Comparison of ENCODE assay signal across 24 cellular contexts in genomic region chr3:46667061-46667621, GRCh38. TPM values are rescaled to one million over a fixed set of nuclear protein-coding genes. Genes with fewer than 3 reads are reported as not detected.
A peak's percentile ranks its signal among the peaks of the same experiment; 100 is the strongest.
DNase-seq lines count a peak whose midpoint lies in the region; ATAC-seq, FAIRE-seq and TF ChIP-seq lines count a peak whose summit lies in the region.
"Had no signal": no experiment of that assay in that cellular context is flagged by ENCODE, and none has a peak within 500 bp of the region (broad histone marks: within the 10 kb centered on the region; RNA-seq: fewer than 3 reads in every experiment).

No MANE protein-coding gene starts in this region.

- 79 to 81% methylated on average over 8 of the region's 8 CpGs for WGBS in heart right ventricle, 2 donors

- no peaks in the 10 kb centered on the region for H3K36me3 Mint-ChIP-seq in activated T-cell treated with anti-CD3 and anti-CD28 coated beads, Interleukin-2, amount 50 U/mL, for 4 hours (ENCODE audit: insufficient read depth)
- no peaks in the 10 kb centered on the region for H3K36me3 Mint-ChIP-seq in stimulated activated naive B cell treated with anti-CD40 and anti-IgM and Interleukin-4, amounts not matched to agents 10 μg/mL and 1 μg/mL and 100 μg/mL, for 72 hours

- POLR2A ChIA-PET in RWPE1 (lab: Yijun Ruan, JAX; ENCODE audit: low non-redundant PET): no interaction called here

- H3K9me3 Mint-ChIP-seq in activated T-cell treated with anti-CD3 and anti-CD28 coated beads, Interleukin-2, amount 50 U/mL, for 4 hours: no peaks in the 10 kb centered on the region
- no peaks in the 10 kb centered on the region for H3K9me3 Mint-ChIP-seq in stimulated activated naive B cell treated with anti-CD40 and anti-IgM and Interleukin-4, amounts not matched to agents 10 μg/mL and 1 μg/mL and 100 μg/mL, for 72 hours
- H3K9me3 Mint-ChIP-seq: activated CD4-positive, alpha-beta T cell treated with anti-CD3 and anti-CD28 coated beads, Interleukin-2, amount 10 ng/mL, durations not matched to agents 7 days and 5 days had no signal

- H3K9me3 ChIP-seq in heart right ventricle (no peaks in the 10 kb centered on the region), vagina (no peaks in the 10 kb centered on the region)
- H3K9me3 ChIP-seq: mucosa of descending colon had no signal

- DNase-seq in GM12892 (ENCODE audit: insufficient read length): peak; percentile 9
- no peak for DNase-seq in RWPE1 (ENCODE audit: low spot score)
- DNase-seq in heart right ventricle: peak in 1 of 2 donors; percentile 5
- peak; percentile 67 for DNase-seq in posterior vena cava (ENCODE audit: low spot score)
- DNase-seq in vagina (ENCODE audit: extremely low spot score in 2 of 2): no peak
- DNase-seq in globus pallidus (ENCODE audit: low spot score): no peak
- no peak for DNase-seq in activated T-cell treated with anti-CD3 and anti-CD28 coated beads, Interleukin-2, amount 50 U/mL, for 4 hours
- no peak for DNase-seq in stimulated activated naive B cell treated with anti-CD40 and anti-IgM and Interleukin-4, amounts not matched to agents 10 μg/mL and 1 μg/mL and 100 μg/mL, for 72 hours
- DNase-seq: activated CD4-positive, alpha-beta T cell treated with anti-CD3 and anti-CD28 coated beads, Interleukin-2, amount 10 ng/mL, durations not matched to agents 7 days and 5 days; AML-193; amygdala; DMS 273 treated with DMSO at 0.1 percent for 48 hours; NCI-H1105; NK-92 treated with Interleukin-12 subunit alpha and Interleukin-12 subunit beta, amount 100 ng/mL, for 24 hours; SHP77; stimulated activated CD4-positive, alpha-beta T cell treated with anti-CD3 and anti-CD28 coated beads, Interleukin-15, amount 100 ng/mL, for 24 hours had no signal

- no peak overlapping the region for H3K4me3 Mint-ChIP-seq in activated T-cell treated with anti-CD3 and anti-CD28 coated beads, Interleukin-2, amount 50 U/mL, for 4 hours
- H3K4me3 Mint-ChIP-seq in stimulated activated naive B cell treated with anti-CD40 and anti-IgM and Interleukin-4, amounts not matched to agents 10 μg/mL and 1 μg/mL and 100 μg/mL, for 72 hours: no peak overlapping the region
- H3K4me3 Mint-ChIP-seq: activated CD4-positive, alpha-beta T cell treated with anti-CD3 and anti-CD28 coated beads, Interleukin-2, amount 10 ng/mL, durations not matched to agents 7 days and 5 days had no signal

- FAIRE-seq in GM12892 (lab: Jason Lieb, UNC): no peak
- FAIRE-seq: colon, keratinocyte had no signal

- TF ChIP-seq CTCF in RWPE1 (conservative IDR thresholded peaks at IDR 0.05; ENCODE audit: low read depth) (no peak), heart right ventricle (IDR thresholded peaks at IDR 0.05) (no peak), vagina (IDR thresholded peaks at IDR 0.05) (no peak)

- peaks cover 6% of the 10 kb centered on the region for H3K27me3 Mint-ChIP-seq in activated T-cell treated with anti-CD3 and anti-CD28 coated beads, Interleukin-2, amount 50 U/mL, for 4 hours (ENCODE audit: low read depth)
- H3K27me3 Mint-ChIP-seq in stimulated activated naive B cell treated with anti-CD40 and anti-IgM and Interleukin-4, amounts not matched to agents 10 μg/mL and 1 μg/mL and 100 μg/mL, for 72 hours: peaks cover 5 to 6% of the 10 kb centered on the region in 2 donors

- peak overlapping the region; percentile 72 for H3K27ac ChIP-seq in RWPE1
- H3K27ac ChIP-seq in heart right ventricle: peak overlapping the region in 9 of 10 donors; percentile 51 to 90 (median 79)
- no peak overlapping the region for H3K27ac ChIP-seq in vagina
- H3K27ac ChIP-seq: HL-60, KMS-11, parathyroid adenoma had no signal

- ATAC-seq in heart right ventricle: peak in 2 of 8 donors; percentile 0 to 4
- ATAC-seq in activated T-cell treated with anti-CD3 and anti-CD28 coated beads, Interleukin-2, amount 50 U/mL, for 4 hours: no peak
- ATAC-seq in stimulated activated naive B cell treated with anti-CD40 and anti-IgM and Interleukin-4, amounts not matched to agents 10 μg/mL and 1 μg/mL and 100 μg/mL, for 72 hours (replicated peaks): no peak
- ATAC-seq: mucosa of descending colon had no signal

- no peaks in the 10 kb centered on the region for H3K27me3 ChIP-seq in heart right ventricle
- no peaks in the 10 kb centered on the region for H3K27me3 ChIP-seq in vagina

- H3K4me3 ChIP-seq in heart right ventricle (no peak overlapping the region), vagina (no peak overlapping the region)
- H3K4me3 ChIP-seq: mucosa of descending colon had no signal

- H3K4me1 ChIP-seq in heart right ventricle (peaks cover 10 to 66% (median 42%) of the 10 kb centered on the region in 9 donors), vagina (peaks cover 14% of the 10 kb centered on the region)

- H3K4me1 Mint-ChIP-seq in activated T-cell treated with anti-CD3 and anti-CD28 coated beads, Interleukin-2, amount 50 U/mL, for 4 hours (ENCODE audit: low read depth): no peaks in the 10 kb centered on the region
- H3K4me1 Mint-ChIP-seq in stimulated activated naive B cell treated with anti-CD40 and anti-IgM and Interleukin-4, amounts not matched to agents 10 μg/mL and 1 μg/mL and 100 μg/mL, for 72 hours: no peaks in the 10 kb centered on the region
- H3K4me1 Mint-ChIP-seq: activated CD4-positive, alpha-beta T cell treated with anti-CD3 and anti-CD28 coated beads, Interleukin-2, amount 10 ng/mL, durations not matched to agents 7 days and 5 days had no signal

- H3K27ac Mint-ChIP-seq in stimulated activated naive B cell treated with anti-CD40 and anti-IgM and Interleukin-4, amounts not matched to agents 10 μg/mL and 1 μg/mL and 100 μg/mL, for 72 hours: no peak overlapping the region
- H3K27ac Mint-ChIP-seq: activated CD4-positive, alpha-beta T cell treated with anti-CD3 and anti-CD28 coated beads, Interleukin-2, amount 10 ng/mL, durations not matched to agents 7 days and 5 days had no signal

- CTCF ChIA-PET in RWPE1 (lab: Yijun Ruan, JAX): no interaction called here

- peaks cover 0 to 23% (median under 1%) of the 10 kb centered on the region in 9 donors for H3K36me3 ChIP-seq in heart right ventricle
- H3K36me3 ChIP-seq in vagina: no peaks in the 10 kb centered on the region

- intact Hi-C loops in heart right ventricle (cut with DNase I): loop anchor here in 2 of 10 donors (10.0 kb wide), 1 partner anchor 102 kb away; the partner anchor contains the start of gene LRRC2 (in 2 of the 2)
- intact Hi-C loops in posterior vena cava (cut with DNase I): no loop called here
- intact Hi-C loops in vagina (cut with DNase I): no loop called here

- TF ChIP-seq POLR2A in GM12892 (IDR thresholded peaks at IDR 0.05; ENCODE audit: low read depth, low read length) (no peak), vagina (IDR thresholded peaks at IDR 0.05) (no peak)

RNA-seq across cellular contexts. Expression of gene ALS2CL, which starts 26.3 kb away (rescaled TPM):
- not detected for polyA plus RNA-seq in GM12892 (2012; ENCODE audit: missing spikeins)
- 10 to 100 TPM; 16.3 to 41.6 (median 21.6) TPM for total RNA-seq in heart right ventricle
- polyA plus RNA-seq in heart right ventricle: 100 to 1,000 TPM in 1 of 2 donors, 10 to 100 TPM in 1; 15.6 to 102 TPM
- 10 to 100 TPM; 12.1 to 12.5 TPM for total RNA-seq in posterior vena cava
- 134 TPM for total RNA-seq in vagina
- 1 to 10 TPM; 1.3 to 1.5 (median 1.4) TPM for total RNA-seq in activated T-cell treated with anti-CD3 and anti-CD28 coated beads, Interleukin-2, amount 50 U/mL, for 4 hours

RNA-seq across cellular contexts. Expression of gene TMIE, which starts 34.1 kb away (rescaled TPM):
- polyA plus RNA-seq in GM12892 (2012; ENCODE audit: missing spikeins): not detected
- total RNA-seq in heart right ventricle (1 to 10 TPM in 1 of 10 donors, under 1 TPM in 8, not detected in 1; 0.21 to 1.1 (median 0.48) TPM), posterior vena cava (1 to 10 TPM; 1.4 TPM), vagina (0.74 TPM)
- polyA plus RNA-seq in heart right ventricle: 1 to 10 TPM in 1 of 2 donors, under 1 TPM in 1; 0.39 to 1.2 TPM
- total RNA-seq in activated T-cell treated with anti-CD3 and anti-CD28 coated beads, Interleukin-2, amount 50 U/mL, for 4 hours: under 1 TPM; 0.16 to 0.71 (median 0.40) TPM
- total RNA-seq: epithelial cell of proximal tubule; T-helper 2 cell treated with Interferon-gamma antibody and Interleukin-4, amounts not matched to agents 100 ng/mL and 5 ng/mL, for 36 hours had no signal

RNA-seq across cellular contexts. Expression of gene PRSS50, which starts 50.5 kb away (rescaled TPM):
- polyA plus RNA-seq in GM12892 (2012; ENCODE audit: missing spikeins): not detected
- under 1 TPM in 8 of 10 donors, not detected in 2; 0.09 to 0.37 (median 0.25) TPM for total RNA-seq in heart right ventricle
- under 1 TPM; 0.43 to 0.88 TPM for polyA plus RNA-seq in heart right ventricle
- not detected for total RNA-seq in posterior vena cava
- not detected for total RNA-seq in vagina
- not detected for total RNA-seq in activated T-cell treated with anti-CD3 and anti-CD28 coated beads, Interleukin-2, amount 50 U/mL, for 4 hours
- total RNA-seq: activated CD4-positive, alpha-beta T cell treated with anti-CD3 and anti-CD28 coated beads, Interleukin-2, amount 10 ng/mL, durations not matched to agents 7 days and 5 days; epithelial cell of proximal tubule; T-helper 2 cell treated with Interferon-gamma antibody and Interleukin-4, amounts not matched to agents 100 ng/mL and 5 ng/mL, for 36 hours had no signal
- polyA plus RNA-seq: keratinocyte had no signal

RNA-seq across cellular contexts. Expression of gene FAM240A, which starts 54.8 kb away (rescaled TPM):
- polyA plus RNA-seq in GM12892 (2012; ENCODE audit: missing spikeins): not detected
- total RNA-seq in heart right ventricle: under 1 TPM in 1 of 10 donors, not detected in 9; 0.19 TPM
- polyA plus RNA-seq in heart right ventricle: not detected
- total RNA-seq in posterior vena cava: under 1 TPM in 1 of 2 donors, not detected in 1; 0.28 TPM
- not detected for total RNA-seq in vagina
- not detected for total RNA-seq in activated T-cell treated with anti-CD3 and anti-CD28 coated beads, Interleukin-2, amount 50 U/mL, for 4 hours
- total RNA-seq: activated CD4-positive, alpha-beta T cell treated with anti-CD3 and anti-CD28 coated beads, Interleukin-2, amount 10 ng/mL, durations not matched to agents 7 days and 5 days; epithelial cell of proximal tubule; mucosa of descending colon; T-helper 2 cell treated with Interferon-gamma antibody and Interleukin-4, amounts not matched to agents 100 ng/mL and 5 ng/mL, for 36 hours had no signal
- polyA plus RNA-seq: keratinocyte had no signal

Comparison
In these comparisons a context has a peak if more than half of its experiments do, and no peak if none do; other contexts are left out.
1. DNase-seq: peak in GM12892 (single experiment) and posterior vena cava (single experiment); none in RWPE1 (single experiment), vagina (0 of 2), globus pallidus (single experiment), activated T-cell treated with anti-CD3 and anti-CD28 coated beads, Interleukin-2, amount 50 U/mL, for 4 hours (single experiment) and stimulated activated naive B cell treated with anti-CD40 and anti-IgM and Interleukin-4, amounts not matched to agents 10 μg/mL and 1 μg/mL and 100 μg/mL, for 72 hours (single experiment).
2. RNA of gene ALS2CL, which starts 26.3 kb away (total RNA-seq): 134 TPM in vagina (single experiment), 16.3 to 41.6 TPM in heart right ventricle and 12.1 to 12.5 TPM in posterior vena cava; 1.3 to 1.5 TPM in activated T-cell treated with anti-CD3 and anti-CD28 coated beads, Interleukin-2, amount 50 U/mL, for 4 hours; every median in the first group is over 4 times any median in the second.